1 cellular context compared by ENCODE assay signal in genomic region chr1:177165069-177165439, GRCh38.
TF ChIP-seq lines count a peak whose summit lies in the region.

No MANE protein-coding gene starts in this region.

TF ChIP-seq in IMR-90, 13 proteins besides CTCF, POLR2A, EP300 and RAD21:
- TF ChIP-seq ELK1 (IDR thresholded peaks at IDR 0.05; ENCODE audit: borderline replicate concordance, low read depth, low read length) (no peak), RFX5 (IDR thresholded peaks at IDR 0.05; ENCODE audit: low read depth, low read length) (no peak), BHLHE40 (IDR thresholded peaks at IDR 0.05; ENCODE audit: low read depth, low read length) (no peak), FOS (IDR thresholded peaks at IDR 0.05; ENCODE audit: low read depth, low read length) (no peak), MAZ (IDR thresholded peaks at IDR 0.05; ENCODE audit: borderline replicate concordance, low read depth, low read length) (no peak), MAFK (IDR thresholded peaks at IDR 0.05; ENCODE audit: low read depth, low read length) (no peak), NFE2L2 (IDR thresholded peaks at IDR 0.05; ENCODE audit: low read depth, low read length) (no peak), USF2 (IDR thresholded peaks at IDR 0.05; ENCODE audit: low read depth, low read length) (no peak), RCOR1 (IDR thresholded peaks at IDR 0.05; ENCODE audit: insufficient replicate concordance, low read length) (no peak), SMC3 (IDR thresholded peaks at IDR 0.05; ENCODE audit: low read depth, low read length) (no peak), MXI1 (IDR thresholded peaks at IDR 0.05; ENCODE audit: borderline replicate concordance, low read depth, low read length) (no peak)
TF ChIP-seq in IMR-90: peak in this region for 0.
